In genomic region chr22:32413715-32414114, GRCh38 we compare ENCODE assay signal across 10 cellular contexts. TPM values are rescaled to one million over a fixed set of nuclear protein-coding genes. Genes with fewer than 3 reads are reported as not detected.
DNase-seq lines count a peak whose midpoint lies in the region; ATAC-seq, FAIRE-seq and TF ChIP-seq lines count a peak whose summit lies in the region.
"Had no signal": no experiment of that assay in that cellular context is flagged by ENCODE, and none has a peak within 500 bp of the region (broad histone marks: within the 10 kb centered on the region; RNA-seq: fewer than 3 reads in every experiment).

No MANE protein-coding gene starts in this region.

- FAIRE-seq in bronchial epithelial cell (lab: Jason Lieb, UNC), result no peak

- TF ChIP-seq EP300 in neural cell (conservative IDR thresholded peaks at IDR 0.05; ENCODE audit: poor library complexity, severe bottlenecking), result no peak

- H3K36me3 ChIP-seq in GM06990 (ENCODE audit: control insufficient read depth, insufficient read depth, low read length) (no peaks in the 10 kb centered on the region; the same call in 1 of the 2 replicates), KMS-11 (ENCODE audit: insufficient read depth) (no peaks in the 10 kb centered on the region), bronchial epithelial cell (ENCODE audit: control insufficient read depth, insufficient read depth, low read length) (peaks cover 2% of the 10 kb centered on the region), neural cell (ENCODE audit: insufficient read depth, low read length) (no peaks in the 10 kb centered on the region), testis (ENCODE audit: low read depth, missing control alignments) (no peaks in the 10 kb centered on the region)

- H3F3A ChIP-seq in neural cell (ENCODE audit: insufficient read depth, low read length, poor library complexity, severe bottlenecking), result no peaks in the 10 kb centered on the region

- H3K4me2 ChIP-seq in KMS-11 (peak overlapping the region; percentile 29; the same call in 1 of the 2 replicates), neural cell (ENCODE audit: low read length) (no peak overlapping the region)

- TF ChIP-seq CTCF in GM06990 (IDR thresholded peaks at IDR 0.05; ENCODE audit: insufficient read depth, low read length, poor library complexity, severe bottlenecking) (peak; percentile 53), KMS-11 (conservative IDR thresholded peaks at IDR 0.05; ENCODE audit: low read depth, low read length) (peak; percentile 45), bronchial epithelial cell (IDR thresholded peaks at IDR 0.05; ENCODE audit: insufficient read depth, low read length, severe bottlenecking) (peak; percentile 48), neural cell (IDR thresholded peaks at IDR 0.05; ENCODE audit: poor library complexity, severe bottlenecking) (no peak), testis (IDR thresholded peaks at IDR 0.05) (peak in 1 of 3 experiments; percentile 22)

- no peaks in the 10 kb centered on the region for H4K20me1 ChIP-seq in KMS-11 (ENCODE audit: insufficient read depth)
- no peaks in the 10 kb centered on the region for H4K20me1 ChIP-seq in neural cell (ENCODE audit: insufficient read depth)

- intact Hi-C loops in testis (cut with DNase I; ENCODE audit: low total_unique reads), result no loop called here

- H3K27me3 ChIP-seq in GM06990 (replicated peaks; ENCODE audit: control insufficient read depth, insufficient read depth, low read length) (no peaks in the 10 kb centered on the region), KMS-11 (ENCODE audit: insufficient read depth, low read depth) (no peaks in the 10 kb centered on the region), bronchial epithelial cell (ENCODE audit: control insufficient read depth, insufficient read depth, low read length) (no peaks in the 10 kb centered on the region), neural cell (ENCODE audit: insufficient read depth, low read depth, low read length) (no peaks in the 10 kb centered on the region), testis (no peaks in the 10 kb centered on the region)

- TF ChIP-seq RAD21 in neural cell (conservative IDR thresholded peaks at IDR 0.05), result peak; percentile 22

- peaks cover 84% of the 10 kb centered on the region for H3K4me1 ChIP-seq in KMS-11 (ENCODE audit: low read depth, poor library complexity, severe bottlenecking)
- H3K4me1 ChIP-seq in testis, result peaks cover 13% of the 10 kb centered on the region

- peaks cover 33% of the 10 kb centered on the region for H3K79me2 ChIP-seq in KMS-11 (ENCODE audit: insufficient read depth, low read depth)
- H3K79me2 ChIP-seq in neural cell (replicated peaks; ENCODE audit: insufficient read depth, low read length), result peaks cover 21% of the 10 kb centered on the region

- DNase-seq in GM06990 (ENCODE audit: extremely low read depth, insufficient read length) (no peak), bronchial epithelial cell (ENCODE audit: low read depth) (peak; percentile 40), activated gamma-delta T cell treated with Interleukin-2 at 50 U/mL for 16 hours (no peak), testis (no peak)
- DNase-seq: activated CD8-positive, alpha-beta memory T cell treated with anti-CD3 and anti-CD28 coated beads, Interleukin-2, amount 10 ng/mL, durations not matched to agents 7 days and 5 days had no signal

- no peak overlapping the region for H3K27ac ChIP-seq in KMS-11
- no peak overlapping the region for H3K27ac ChIP-seq in neural cell (ENCODE audit: low read length)
- H3K27ac ChIP-seq in testis, result no peak overlapping the region
- H3K27ac ChIP-seq: esophagus muscularis mucosa had no signal

- ATAC-seq in HG02938 (IDR thresholded peaks at IDR 0.05; ENCODE audit: unreplicated experiment), result no peak
- ATAC-seq: activated CD8-positive, alpha-beta memory T cell treated with anti-CD3 and anti-CD28 coated beads, Interleukin-2, amount 10 ng/mL, durations not matched to agents 7 days and 5 days had no signal

- H3K9me2 ChIP-seq in neural cell (ENCODE audit: insufficient read depth, low read length), result no peaks in the 10 kb centered on the region

- H3K9me3 ChIP-seq in neural cell (ENCODE audit: low read length) (no peaks in the 10 kb centered on the region), testis (no peaks in the 10 kb centered on the region)
- H3K9me3 ChIP-seq: esophagus muscularis mucosa had no signal

- H2AFZ ChIP-seq in KMS-11 (ENCODE audit: low read depth), result no peak overlapping the region
- H2AFZ ChIP-seq in neural cell (ENCODE audit: low read depth, low read length), result no peak overlapping the region

- no peak for TF ChIP-seq POLR2A in testis (IDR thresholded peaks at IDR 0.05)

- H3K9ac ChIP-seq in KMS-11, result no peak overlapping the region
- H3K9ac ChIP-seq in neural cell (ENCODE audit: low read length), result no peak overlapping the region

- 88 to 97% methylated on average over 2 of the region's 2 CpGs for WGBS in testis, 2 donors

- H3K4me3 ChIP-seq in GM06990 (replicated peaks; ENCODE audit: low read depth, low read length) (no peak overlapping the region), KMS-11 (IDR thresholded peaks at IDR 0.05; ENCODE audit: insufficient read depth, low read depth, low read length) (no peak overlapping the region), bronchial epithelial cell (ENCODE audit: low read depth, low read length) (no peak overlapping the region), neural cell (ENCODE audit: low read length) (no peak overlapping the region), testis (no peak overlapping the region)
- H3K4me3 ChIP-seq: esophagus muscularis mucosa had no signal

TF ChIP-seq in neural cell, 6 proteins besides CTCF, POLR2A, EP300 and RAD21:
- TF ChIP-seq SMC3 (conservative IDR thresholded peaks at IDR 0.05; ENCODE audit: poor library complexity) (peak; percentile 44), TAF1 (IDR thresholded peaks at IDR 0.05; ENCODE audit: low read depth) (no peak), REST (IDR thresholded peaks at IDR 0.05; ENCODE audit: borderline replicate concordance) (no peak), EZH2 (IDR thresholded peaks at IDR 0.05; ENCODE audit: borderline replicate concordance, insufficient read depth, low read length, poor library complexity, severe bottlenecking) (no peak)

RNA-seq across cellular contexts. Expression of gene RTCB, which starts 1.7 kb away (rescaled TPM):
- total RNA-seq in bronchial epithelial cell (107 and 165 TPM in 2 replicates), testis (10 to 100 TPM; 62.1 to 68.0 TPM)
- polyA plus RNA-seq in neural cell (112 and 121 TPM in 2 replicates), testis (ENCODE audit: insufficient read depth, low read depth, low replicate concordance) (100 TPM)
- 90.1 and 99.9 TPM in 2 replicates for polyA minus RNA-seq in neural cell

RNA-seq across cellular contexts. Expression of gene BPIFC, which starts 50.5 kb away (rescaled TPM):
- 0.64 TPM in 1 of 2 replicates, not detected in the other for total RNA-seq in bronchial epithelial cell
- polyA plus RNA-seq in neural cell, result not detected in 2 replicates
- polyA minus RNA-seq in neural cell, result not detected in 2 replicates
- 1 to 10 TPM in 1 of 2 donors, under 1 TPM in 1; 0.93 to 1.3 TPM for total RNA-seq in testis
- polyA plus RNA-seq in testis (ENCODE audit: insufficient read depth, low read depth, low replicate concordance), result 3.0 TPM
- total RNA-seq: activated CD8-positive, alpha-beta memory T cell treated with anti-CD3 and anti-CD28 coated beads, Interleukin-2, amount 10 ng/mL, durations not matched to agents 7 days and 5 days; esophagus muscularis mucosa; urinary bladder had no signal
- polyA plus RNA-seq: urinary bladder had no signal

RNA-seq across cellular contexts. Expression of gene RFPL3, which starts 56.0 kb away (rescaled TPM):
- total RNA-seq in bronchial epithelial cell (not detected in 2 replicates), testis (1 to 10 TPM; 2.6 to 3.6 TPM)
- polyA plus RNA-seq in neural cell (0.50 TPM in 1 of 2 replicates, not detected in the other), testis (ENCODE audit: insufficient read depth, low read depth, low replicate concordance) (4.1 TPM)
- polyA minus RNA-seq in neural cell, result not detected in 2 replicates
- total RNA-seq: activated CD8-positive, alpha-beta memory T cell treated with anti-CD3 and anti-CD28 coated beads, Interleukin-2, amount 10 ng/mL, durations not matched to agents 7 days and 5 days; esophagus muscularis mucosa; urinary bladder had no signal
- polyA plus RNA-seq: urinary bladder had no signal
